In genomic region chr2:174633621-174633927, GRCh38 we compare ENCODE assay signal across 8 cellular contexts. TPM values are rescaled to one million over a fixed set of nuclear protein-coding genes. Genes with fewer than 3 reads are reported as not detected.
DNase-seq lines count a peak whose midpoint lies in the region; ATAC-seq and TF ChIP-seq lines count a peak whose summit lies in the region.

No MANE protein-coding gene starts in this region.

- H3K9me3 Mint-ChIP-seq in IgD-negative memory B cell, result no peaks in the 10 kb centered on the region
- H3K9me3 Mint-ChIP-seq in naive B cell, result no peaks in the 10 kb centered on the region

- no peaks in the 10 kb centered on the region for H3K27me3 Mint-ChIP-seq in IgD-negative memory B cell
- H3K27me3 Mint-ChIP-seq in naive B cell, result no peaks in the 10 kb centered on the region

- in situ Hi-C loops in ACHN (cut with HindIII; ENCODE audit: low pct_ligation_motif_present, low pct_unique_long_range_greater_than_20kb, low sequenced_read_pairs), result no loop called here

- ATAC-seq in naive B cell (ENCODE audit: low read depth in 2 of 2) (peak; percentile 27 to 29), HG03025 (IDR thresholded peaks at IDR 0.05; ENCODE audit: low FRiP score, unreplicated experiment) (no peak), GM18873 (IDR thresholded peaks at IDR 0.05; ENCODE audit: low FRiP score, unreplicated experiment) (no peak)

- DNase-seq in ACHN (peak; percentile 70), choroid plexus epithelial cell (ENCODE audit: low read depth) (peak; percentile 16), naive B cell (no peak), superior temporal gyrus (ENCODE audit: extremely low spot score) (no peak), NCI-H2029 (lab: John Stamatoyannopoulos, UW) (no peak)

- H3K36me3 Mint-ChIP-seq in IgD-negative memory B cell, result peaks cover 4% of the 10 kb centered on the region
- peaks cover 19 to 33% of the 10 kb centered on the region in 2 donors for H3K36me3 Mint-ChIP-seq in naive B cell

- H3K4me3 ChIP-seq in choroid plexus epithelial cell (ENCODE audit: low read depth, low read length), result no peak overlapping the region

- H3K4me1 Mint-ChIP-seq in IgD-negative memory B cell, result peaks cover 33 to 55% (median 50%) of the 10 kb centered on the region in 3 donors
- peaks cover 54 to 67% (median 59%) of the 10 kb centered on the region in 3 donors for H3K4me1 Mint-ChIP-seq in naive B cell

- TF ChIP-seq CTCF in choroid plexus epithelial cell (conservative IDR thresholded peaks at IDR 0.05; ENCODE audit: low read depth, low read length), result no peak

- H3K4me3 Mint-ChIP-seq in IgD-negative memory B cell (peak overlapping the region; percentile 92 to 98 (median 93)), naive B cell (peak overlapping the region; percentile 89 to 99 (median 96))

- H3K27ac Mint-ChIP-seq in IgD-negative memory B cell, result peak overlapping the region; percentile 89 to 97 (median 92)
- peak overlapping the region; percentile 95 to 99 (median 98) for H3K27ac Mint-ChIP-seq in naive B cell

RNA-seq across cellular contexts. Expression of gene WIPF1, which starts 36.0 kb away (rescaled TPM):
- polyA plus RNA-seq in IgD-negative memory B cell (120 TPM), naive B cell (ENCODE audit: low read depth in 6 of 6) (100 to 1,000 TPM in 1 of 6 donors, 10 to 100 TPM in 5; 67.8 to 119 (median 95.5) TPM)

Comparison
In these comparisons a context has a peak if more than half of its experiments do, and no peak if none do; other contexts are left out.
1. DNase-seq: peak in ACHN (single experiment) and choroid plexus epithelial cell (single experiment); none in naive B cell (single experiment), superior temporal gyrus (single experiment) and NCI-H2029 (single experiment).
2. ATAC-seq: peak in naive B cell (2 of 2); none in HG03025 (single experiment) and GM18873 (single experiment).